In genomic region chr7:75628055-75628454, GRCh38 we compare ENCODE assay signal across 27 cellular contexts.
"Had no signal": no experiment of that assay in that cellular context is flagged by ENCODE, and none has a peak within 500 bp of the region (broad histone marks: within the 10 kb centered on the region; RNA-seq: fewer than 3 reads in every experiment).

No MANE protein-coding gene starts in this region.

- ATAC-seq: activated naive CD4-positive, alpha-beta T cell treated with anti-CD3 and anti-CD28 coated beads, Interleukin-2, amount 50 U/mL, for 72 hours; activated naive CD8-positive, alpha-beta T cell treated with anti-CD3 and anti-CD28 coated beads, Interleukin-2, amount 50 U/mL, for 24 hours; activated T-cell treated with anti-CD3 and anti-CD28 coated beads, Interleukin-2, amount 50 U/mL, for 4 hours; T-helper 17 cell; WTC11 had no signal

- H3K36me3 ChIP-seq: brain microvascular endothelial cell, cardiac muscle cell had no signal

- DNase-seq: activated CD4-positive, alpha-beta memory T cell treated with anti-CD3 and anti-CD28 coated beads for 36 hours; activated CD4-positive, alpha-beta T cell treated with anti-CD3 and anti-CD28 coated beads, Interleukin-2, amount 10 ng/mL, durations not matched to agents 7 days and 5 days; activated CD8-positive, alpha-beta memory T cell treated with anti-CD3 and anti-CD28 coated beads for 24 hours; activated effector memory CD4-positive, alpha-beta T cell treated with anti-CD3 and anti-CD28 coated beads, Interleukin-2, amount 50 U/mL, for 16 hours; activated naive CD4-positive, alpha-beta T cell treated with Interleukin-2 at 50 U/mL for 16 hours; activated naive CD8-positive, alpha-beta T cell treated with anti-CD3 and anti-CD28 coated beads, Interleukin-2, amount 50 U/mL, for 24 hours; activated T-cell treated with anti-CD3 and anti-CD28 coated beads, Interleukin-2, amount 50 U/mL, for 4 hours; amniotic stem cell; brain microvascular endothelial cell; MM.1S; NCI-H1105 treated with DMSO at 0.1 percent for 48 hours; NCI-H146; NCI-H187 treated with DMSO at 0.1 percent for 48 hours; NCI-H2081 treated with DMSO at 0.1 percent for 48 hours; NCI-H2171 treated with DMSO at 0.1 percent for 48 hours; NCI-H345; NCI-H510A; NCI-H526 treated with DMSO at 0.1 percent for 48 hours; NCI-H82; SIG-M5; T-helper 17 cell; T-helper 9 cell had no signal

- H3K9ac ChIP-seq: KMS-11 had no signal

- H3K27me3 ChIP-seq: brain microvascular endothelial cell, cardiac muscle cell had no signal

- FAIRE-seq: astrocyte had no signal

- H3K27ac ChIP-seq: brain microvascular endothelial cell, KMS-11 had no signal

- H3K4me3 ChIP-seq: cardiac muscle cell had no signal

- H3K4me2 ChIP-seq: KMS-11 had no signal
